In the genomic region with DNA sequence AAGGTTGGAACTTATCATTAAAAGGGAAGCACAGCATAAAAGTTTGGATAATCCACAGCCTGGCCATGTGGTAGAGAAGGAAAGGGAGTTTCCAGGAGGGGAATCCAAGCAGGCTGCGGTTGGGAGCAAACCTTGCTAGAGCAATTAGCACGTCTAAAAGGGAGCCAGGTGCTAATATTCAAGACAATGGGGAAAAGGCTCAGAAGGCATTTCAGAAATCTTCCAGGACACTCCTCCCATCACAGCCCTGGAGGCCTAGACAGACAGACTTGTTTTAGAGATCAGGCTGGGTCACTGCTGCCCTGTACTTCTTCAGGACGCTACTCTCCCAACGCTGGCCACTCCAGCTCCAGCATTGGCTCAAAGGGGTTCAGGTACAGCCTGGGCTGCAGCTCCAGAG, we compare ENCODE assay signal across 26 cellular contexts.
DNase-seq lines count a peak whose midpoint lies in the region; ATAC-seq and TF ChIP-seq lines count a peak whose summit lies in the region.
"Had no signal": no experiment of that assay in that cellular context is flagged by ENCODE, and none has a peak within 500 bp of the region (broad histone marks: within the 10 kb centered on the region; RNA-seq: fewer than 3 reads in every experiment).

No MANE protein-coding gene starts in this region.

- H3K9me3 Mint-ChIP-seq in endodermal cell (peaks cover 34% of the 10 kb centered on the region), Caco-2 (ENCODE audit: unreplicated experiment) (peaks cover 6% of the 10 kb centered on the region)
- H3K9me3 Mint-ChIP-seq in activated naive CD8-positive, alpha-beta T cell treated with anti-CD3 and anti-CD28 coated beads for 36 hours: peaks cover 1% of the 10 kb centered on the region

- H3K27me3 Mint-ChIP-seq in endodermal cell (ENCODE audit: insufficient read depth): no peaks in the 10 kb centered on the region
- H3K27me3 Mint-ChIP-seq in activated naive CD8-positive, alpha-beta T cell treated with anti-CD3 and anti-CD28 coated beads for 36 hours: no peaks in the 10 kb centered on the region
- H3K27me3 Mint-ChIP-seq in Caco-2 (ENCODE audit: insufficient read depth, unreplicated experiment): no peaks in the 10 kb centered on the region

- H2BK12ac ChIP-seq in neuronal stem cell (ENCODE audit: low read length): no peak overlapping the region

- POLR2A ChIA-PET in Caco-2 (lab: Charles Lee): no interaction called here

- H3K36me3 ChIP-seq in HUES6 (ENCODE audit: control insufficient read depth, insufficient read depth, low read length): peaks cover 4% of the 10 kb centered on the region; the same call in 1 of the 2 replicates
- H3K36me3 ChIP-seq in endodermal cell (ENCODE audit: control insufficient read depth, insufficient read depth, low read length): no peaks in the 10 kb centered on the region
- H3K36me3 ChIP-seq in iPS-20b (ENCODE audit: insufficient read depth, low read depth, low read length): no peaks in the 10 kb centered on the region
- no peaks in the 10 kb centered on the region for H3K36me3 ChIP-seq in neuronal stem cell (replicated peaks in 1 of 2; ENCODE audit: control insufficient read depth in 2 of 2, insufficient read depth in 2 of 2, low read length in 2 of 2)
- H3K36me3 ChIP-seq in Caco-2 (ENCODE audit: control insufficient read depth, insufficient read depth, low read length): no peaks in the 10 kb centered on the region
- H3K36me3 ChIP-seq: BE2C had no signal

- no peak overlapping the region for H2BK15ac ChIP-seq in neuronal stem cell (ENCODE audit: low read length)

- H3K9ac ChIP-seq in HUES6 (ENCODE audit: low read length): no peak overlapping the region
- no peak overlapping the region for H3K9ac ChIP-seq in endodermal cell (ENCODE audit: extremely low read depth, low read length, poor library complexity, severe bottlenecking)
- H3K9ac ChIP-seq in iPS-20b (ENCODE audit: low read depth, low read length): peak overlapping the region; percentile 72; the same call in 1 of the 2 replicates
- peak overlapping the region; percentile 13 for H3K9ac ChIP-seq in neuronal stem cell (ENCODE audit: low read depth, low read length, poor library complexity)
- H3K9ac ChIP-seq: GM23248 had no signal

- no peak overlapping the region for H2BK120ac ChIP-seq in neuronal stem cell (ENCODE audit: low read depth, low read length)

- no peak overlapping the region for H2AFZ ChIP-seq in neuronal stem cell (ENCODE audit: low read length)
- H2AFZ ChIP-seq: GM23248 had no signal

- no peak overlapping the region for H3K14ac ChIP-seq in neuronal stem cell (ENCODE audit: low read length)

- H3K27ac ChIP-seq in HUES6 (ENCODE audit: low read depth, low read length) (peak overlapping the region; percentile 22; the same call in 1 of the 2 replicates), endodermal cell (ENCODE audit: low read depth, low read length) (no peak overlapping the region), iPS-20b (ENCODE audit: low read length) (peak overlapping the region; percentile 98), neuronal stem cell (replicated peaks; ENCODE audit: low read length) (no peak overlapping the region)
- H3K27ac ChIP-seq: GM23248, HL-60 had no signal

- H3K36me3 Mint-ChIP-seq in endodermal cell (ENCODE audit: low read depth) (no peaks in the 10 kb centered on the region), Caco-2 (ENCODE audit: insufficient read depth, unreplicated experiment) (no peaks in the 10 kb centered on the region)
- no peaks in the 10 kb centered on the region for H3K36me3 Mint-ChIP-seq in activated naive CD8-positive, alpha-beta T cell treated with anti-CD3 and anti-CD28 coated beads for 36 hours

- H3K4me3 Mint-ChIP-seq in endodermal cell (no peak overlapping the region), Caco-2 (ENCODE audit: unreplicated experiment) (no peak overlapping the region)
- H3K4me3 Mint-ChIP-seq in activated naive CD8-positive, alpha-beta T cell treated with anti-CD3 and anti-CD28 coated beads for 36 hours: no peak overlapping the region

- H3K4me1 ChIP-seq in HUES6 (ENCODE audit: control insufficient read depth, insufficient read depth, low read length): peaks cover 11% of the 10 kb centered on the region
- H3K4me1 ChIP-seq in endodermal cell (ENCODE audit: control insufficient read depth, insufficient read depth, low read length): no peaks in the 10 kb centered on the region
- peaks cover 10% of the 10 kb centered on the region for H3K4me1 ChIP-seq in iPS-20b (ENCODE audit: insufficient read depth, low read length)
- H3K4me1 ChIP-seq in neuronal stem cell (ENCODE audit: control insufficient read depth in 2 of 2, insufficient read depth in 1 of 2, low read depth in 1 of 2, low read length in 2 of 2): no peaks in the 10 kb centered on the region
- H3K4me1 ChIP-seq in Caco-2: no peaks in the 10 kb centered on the region
- H3K4me1 ChIP-seq: BE2C had no signal

- H3K27ac Mint-ChIP-seq in endodermal cell (no peak overlapping the region), Caco-2 (ENCODE audit: unreplicated experiment) (no peak overlapping the region)
- no peak overlapping the region for H3K27ac Mint-ChIP-seq in activated naive CD8-positive, alpha-beta T cell treated with anti-CD3 and anti-CD28 coated beads for 36 hours

- H3K27me3 ChIP-seq in HUES6 (ENCODE audit: control insufficient read depth, insufficient read depth, low read length): no peaks in the 10 kb centered on the region
- H3K27me3 ChIP-seq in endodermal cell (ENCODE audit: control insufficient read depth, insufficient read depth, low read length, poor library complexity, severe bottlenecking): no peaks in the 10 kb centered on the region
- no peaks in the 10 kb centered on the region for H3K27me3 ChIP-seq in iPS-20b (ENCODE audit: insufficient read depth, low read length)
- no peaks in the 10 kb centered on the region for H3K27me3 ChIP-seq in neuronal stem cell (ENCODE audit: control insufficient read depth in 3 of 3, insufficient read depth in 3 of 3, low read depth in 1 of 3, low read length in 3 of 3)
- no peaks in the 10 kb centered on the region for H3K27me3 ChIP-seq in Caco-2 (replicated peaks; ENCODE audit: control insufficient read depth, insufficient read depth, low read length)
- H3K27me3 ChIP-seq: BE2C had no signal

- H3K4me3 ChIP-seq in HUES6 (ENCODE audit: low read depth, low read length) (no peak overlapping the region; the same call in 1 of the 2 replicates), endodermal cell (ENCODE audit: low read length) (no peak overlapping the region), iPS-20b (ENCODE audit: low read length) (no peak overlapping the region; the same call in 1 of the 2 replicates), neuronal stem cell (ENCODE audit: low read length in 2 of 2) (no peak overlapping the region), Caco-2 (ENCODE audit: low read depth, low read length) (no peak overlapping the region)
- H3K4me3 ChIP-seq: GM12878, GM23248 had no signal

- no peak overlapping the region for H3K4me2 ChIP-seq in neuronal stem cell (ENCODE audit: insufficient read depth, low read length, poor library complexity, severe bottlenecking)

- no peak overlapping the region for H2AK5ac ChIP-seq in neuronal stem cell (ENCODE audit: low read depth, low read length)

- no peak overlapping the region for H2BK5ac ChIP-seq in neuronal stem cell (ENCODE audit: low read length)

- peak; percentile 75 for DNase-seq in endodermal cell
- DNase-seq in neuronal stem cell (ENCODE audit: low spot score): no peak
- DNase-seq in activated naive CD8-positive, alpha-beta T cell treated with anti-CD3 and anti-CD28 coated beads for 36 hours: no peak
- no peak for DNase-seq in cortex of kidney (lab: John Stamatoyannopoulos, UW)
- no peak for DNase-seq in Caco-2
- DNase-seq: BE2C; DMS 273 treated with DMSO at 0.1 percent for 48 hours; DMS79 treated with DMSO at 0.1 percent for 48 hours; GM23248; IMR-90; MV-4-11; NCI-H1105 treated with DMSO at 0.1 percent for 48 hours; NCI-H1694; NCI-H2081; NCI-H2171; NCI-H345; NCI-H524; NCI-H774; NK-92 treated with Interleukin-12 subunit alpha and Interleukin-12 subunit beta, amount 100 ng/mL, for 24 hours had no signal

- no TSS peak for BruUV-seq in Caco-2 (replicated peaks; lab: Mats Ljungman, UMichigan)

- intact Hi-C loops in Caco-2 (cut with micrococcal nuclease; ENCODE audit: unreplicated experiment): no loop called here

- H3K9me3 ChIP-seq in HUES6 (ENCODE audit: control insufficient read depth, insufficient read depth, low read depth, low read length) (peaks cover 14% of the 10 kb centered on the region), endodermal cell (ENCODE audit: control insufficient read depth, low read length) (peaks cover 7% of the 10 kb centered on the region), iPS-20b (ENCODE audit: insufficient read depth, low read depth, low read length) (no peaks in the 10 kb centered on the region; the same call in 1 of the 2 replicates), neuronal stem cell (replicated peaks in 1 of 2; ENCODE audit: control insufficient read depth in 2 of 2, insufficient read depth in 1 of 2, low read depth in 1 of 2, low read length in 2 of 2) (peaks cover 0 to 2% of the 10 kb centered on the region in 2 donors), Caco-2 (no peaks in the 10 kb centered on the region)
- H3K9me3 ChIP-seq: BE2C had no signal

- 41 to 47% methylated on average over 2 to 4 of the region's 4 CpGs for WGBS in endodermal cell (ENCODE audit: insufficient coverage in 1 of 2, insufficient read length in 1 of 2), 2 experiments
- no CpG with 5 or more reads among the region's 4 CpGs for WGBS in neuronal stem cell (ENCODE audit: extremely low coverage in 2 of 2, insufficient read length in 2 of 2, insufficient replicate concordance in 1 of 2), 2 donors

- CTCF ChIA-PET in Caco-2 (lab: Charles Lee): no interaction called here

- TF ChIP-seq CTCF in endodermal cell (conservative IDR thresholded peaks at IDR 0.05) (no peak), Caco-2 (IDR thresholded peaks at IDR 0.05; ENCODE audit: insufficient read depth in 1 of 2, low read depth in 1 of 2, low read length in 1 of 2, severe bottlenecking in 1 of 2, unreplicated experiment in 1 of 2) (no peak)

- no peak for ATAC-seq in GM19035 (IDR thresholded peaks at IDR 0.05; ENCODE audit: unreplicated experiment)
- ATAC-seq: GM12878, Panc1, SK-N-SH treated with all-trans-retinoic acid at 6 μM for 48 hours had no signal

- no peak overlapping the region for H3K23ac ChIP-seq in neuronal stem cell (ENCODE audit: low read depth, low read length, poor library complexity)

- peaks cover 10% of the 10 kb centered on the region for H3K4me1 Mint-ChIP-seq in endodermal cell
- H3K4me1 Mint-ChIP-seq in activated naive CD8-positive, alpha-beta T cell treated with anti-CD3 and anti-CD28 coated beads for 36 hours: no peaks in the 10 kb centered on the region
- H3K4me1 Mint-ChIP-seq in Caco-2 (ENCODE audit: low read depth, unreplicated experiment): no peaks in the 10 kb centered on the region

- H3K18ac ChIP-seq in neuronal stem cell (ENCODE audit: low read length): no peak overlapping the region

- H4K8ac ChIP-seq in neuronal stem cell (ENCODE audit: low read depth, low read length): no peak overlapping the region

- no peak overlapping the region for H3K4ac ChIP-seq in neuronal stem cell (ENCODE audit: low read length)

- no peaks in the 10 kb centered on the region for H3K79me1 ChIP-seq in neuronal stem cell (ENCODE audit: low read depth, low read length)

- H4K91ac ChIP-seq in neuronal stem cell (ENCODE audit: low read depth, low read length, poor library complexity): no peak overlapping the region

Comparison
In these comparisons a context has a peak if more than half of its experiments do, and no peak if none do; other contexts are left out.
1. H3K27ac ChIP-seq: peak in HUES6 (single experiment) and iPS-20b (single experiment); none in endodermal cell (single experiment) and neuronal stem cell (single experiment).
2. H3K9ac ChIP-seq: peak in iPS-20b (single experiment) and neuronal stem cell (single experiment); none in HUES6 (single experiment) and endodermal cell (single experiment).